Comparison of ENCODE assay signal across 17 cellular contexts in the genomic region with DNA sequence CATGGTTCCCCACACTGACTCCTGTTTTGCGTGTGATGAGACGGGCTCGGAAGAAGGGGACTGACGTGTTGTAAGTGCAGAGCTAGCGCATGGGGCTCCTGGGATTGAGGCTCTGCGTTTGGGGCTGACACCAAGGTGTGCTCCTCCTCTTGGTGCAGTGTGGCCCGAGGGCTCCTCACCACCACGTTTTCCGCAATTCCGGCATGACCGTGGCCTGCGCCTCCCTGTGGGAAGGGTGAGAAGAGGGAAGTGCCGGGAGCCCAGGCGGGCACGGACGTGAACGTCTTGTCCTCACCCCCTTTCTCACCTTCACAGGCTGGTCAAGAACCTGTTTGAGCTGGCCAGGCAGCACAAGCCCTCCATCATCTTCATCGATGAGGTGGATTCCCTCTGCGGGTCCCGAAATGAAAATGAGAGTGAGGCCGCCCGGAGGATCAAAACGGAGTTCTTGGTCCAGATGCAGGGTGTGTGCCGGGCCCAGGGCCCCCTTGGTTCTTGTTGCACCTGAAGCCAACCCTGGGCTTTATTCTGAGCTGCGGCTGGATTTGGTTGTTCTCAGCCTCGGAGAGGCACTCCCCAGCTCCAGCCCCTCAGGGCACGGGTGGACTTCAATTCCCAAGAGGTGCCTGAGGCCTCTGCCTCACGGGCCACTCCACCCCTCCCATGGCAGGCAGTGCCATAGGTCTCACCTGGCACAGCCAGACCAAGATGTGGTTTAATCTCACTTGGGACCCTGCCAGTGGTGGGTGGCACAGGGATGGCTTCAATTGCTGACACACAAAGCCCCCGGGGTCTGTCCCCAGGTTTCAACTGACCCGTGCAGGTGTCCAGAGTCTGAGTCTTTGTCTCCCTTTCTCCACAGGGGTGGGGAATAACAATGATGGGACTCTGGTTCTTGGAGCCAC. TPM values are rescaled to one million over a fixed set of nuclear protein-coding genes. Genes with fewer than 3 reads are reported as not detected.
DNase-seq lines count a peak whose midpoint lies in the region; ATAC-seq and TF ChIP-seq lines count a peak whose summit lies in the region.
"Had no signal": no experiment of that assay in that cellular context is flagged by ENCODE, and none has a peak within 500 bp of the region (broad histone marks: within the 10 kb centered on the region; RNA-seq: fewer than 3 reads in every experiment).

No MANE protein-coding gene starts in this region.

- H3K4me3 Mint-ChIP-seq in activated naive CD4-positive, alpha-beta T cell treated with anti-CD3 and anti-CD28 coated beads, Interleukin-2, amount 10 ng/mL, durations not matched to agents 7 days and 5 days: no peak overlapping the region
- no peak overlapping the region for H3K4me3 Mint-ChIP-seq in WTC11
- H3K4me3 Mint-ChIP-seq: H9, IgD-negative memory B cell had no signal

- H3K4me3 ChIP-seq in spleen: no peak overlapping the region
- H3K4me3 ChIP-seq: SJCRH30 had no signal

- POLR2A ChIA-PET in WTC11 (lab: Charles Lee): no interaction called here

- DNase-seq in activated naive CD4-positive, alpha-beta T cell treated with anti-CD3 and anti-CD28 coated beads, Interleukin-2, amount 10 ng/mL, durations not matched to agents 7 days and 5 days: peak; percentile 10
- no peak for DNase-seq in activated naive CD4-positive, alpha-beta T cell (lab: John Stamatoyannopoulos, UW)
- DNase-seq in WTC11 (ENCODE audit: low spot score): no peak
- peak; percentile 43 for DNase-seq in left lobe of liver (ENCODE audit: low spot score)
- peak; percentile 68 for DNase-seq in spleen
- DNase-seq in NCI-H128 (lab: John Stamatoyannopoulos, UW; ENCODE audit: unreplicated experiment): no peak
- DNase-seq: CD4-positive, CD25-positive, alpha-beta regulatory T cell; H9; NCI-H1417 treated with DMSO at 0.1 percent for 48 hours; NCI-H2029 treated with DMSO at 0.1 percent for 48 hours; NCI-H524; SJCRH30 had no signal

- no peak overlapping the region for H3K27ac ChIP-seq in spleen
- H3K27ac ChIP-seq: SJCRH30 had no signal

- H3K4me1 Mint-ChIP-seq in activated naive CD4-positive, alpha-beta T cell treated with anti-CD3 and anti-CD28 coated beads, Interleukin-2, amount 10 ng/mL, durations not matched to agents 7 days and 5 days: peaks cover 9% of the 10 kb centered on the region
- H3K4me1 Mint-ChIP-seq in WTC11: no peaks in the 10 kb centered on the region
- H3K4me1 Mint-ChIP-seq: H9 had no signal

- H3K36me3 Mint-ChIP-seq in activated naive CD4-positive, alpha-beta T cell treated with anti-CD3 and anti-CD28 coated beads, Interleukin-2, amount 10 ng/mL, durations not matched to agents 7 days and 5 days: peaks cover 50% of the 10 kb centered on the region
- peaks cover 70% of the 10 kb centered on the region for H3K36me3 Mint-ChIP-seq in WTC11

- TF ChIP-seq CTCF in WTC11 (IDR thresholded peaks at IDR 0.05) (no peak), spleen (IDR thresholded peaks at IDR 0.05 in 8 of 11, conservative IDR thresholded peaks at IDR 0.05 in 3 of 11) (no peak)

- H3K27me3 Mint-ChIP-seq in activated naive CD4-positive, alpha-beta T cell treated with anti-CD3 and anti-CD28 coated beads, Interleukin-2, amount 10 ng/mL, durations not matched to agents 7 days and 5 days: no peaks in the 10 kb centered on the region
- no peaks in the 10 kb centered on the region for H3K27me3 Mint-ChIP-seq in WTC11 (ENCODE audit: low read depth)
- H3K27me3 Mint-ChIP-seq: CD4-positive, CD25-positive, alpha-beta regulatory T cell; IgD-negative memory B cell had no signal

- H3K4me1 ChIP-seq in spleen: peaks cover 3 to 32% (median 9%) of the 10 kb centered on the region in 6 donors
- H3K4me1 ChIP-seq: SJCRH30 had no signal

- no peaks in the 10 kb centered on the region for H3K27me3 ChIP-seq in spleen (replicated peaks in 1 of 7)
- H3K27me3 ChIP-seq: SJCRH30 had no signal

- 89 to 95% (median 93%) methylated on average over 28 to 30 of the region's 30 CpGs for WGBS in spleen, 5 donors

- intact Hi-C loops in spleen (cut with DNase I; ENCODE audit: low total_unique reads): no loop called here

- CTCF ChIA-PET in activated naive CD4-positive, alpha-beta T cell treated with anti-CD3 and anti-CD28 coated beads, Interleukin-2, amount 10 ng/mL, durations not matched to agents 7 days and 5 days (lab: Charles Lee): no interaction called here
- CTCF ChIA-PET in WTC11 (lab: Charles Lee): no interaction called here

- H3K36me3 ChIP-seq in spleen: peaks cover 25 to 100% (median 96%) of the 10 kb centered on the region in 6 donors

- no peak for ATAC-seq in WTC11
- ATAC-seq in left lobe of liver: no peak
- ATAC-seq in GM19395 (IDR thresholded peaks at IDR 0.05; ENCODE audit: unreplicated experiment): no peak
- no peak for ATAC-seq in HG02642 (IDR thresholded peaks at IDR 0.05; ENCODE audit: poor library complexity, unreplicated experiment)

- no peaks in the 10 kb centered on the region for H3K9me3 Mint-ChIP-seq in activated naive CD4-positive, alpha-beta T cell treated with anti-CD3 and anti-CD28 coated beads, Interleukin-2, amount 10 ng/mL, durations not matched to agents 7 days and 5 days
- no peaks in the 10 kb centered on the region for H3K9me3 Mint-ChIP-seq in WTC11
- H3K9me3 Mint-ChIP-seq: CD4-positive, CD25-positive, alpha-beta regulatory T cell; H9; IgD-negative memory B cell had no signal

- no peak overlapping the region for H3K27ac Mint-ChIP-seq in activated naive CD4-positive, alpha-beta T cell treated with anti-CD3 and anti-CD28 coated beads, Interleukin-2, amount 10 ng/mL, durations not matched to agents 7 days and 5 days
- H3K27ac Mint-ChIP-seq in WTC11: peak overlapping the region; percentile 82; the same call in 1 of the 2 replicates

- no peaks in the 10 kb centered on the region for H3K9me3 ChIP-seq in spleen
- H3K9me3 ChIP-seq: SJCRH30 had no signal

- no peak for TF ChIP-seq POLR2A in spleen (IDR thresholded peaks at IDR 0.05)

TF ChIP-seq in WTC11, 78 proteins besides CTCF, POLR2A, EP300 and RAD21:
- no peak for TF ChIP-seq CBFB (CRISPR knock-in tag; IDR thresholded peaks at IDR 0.05; ENCODE audit: low read depth)
- no peak for TF ChIP-seq NR1H2 (CRISPR knock-in tag; IDR thresholded peaks at IDR 0.05)
- TF ChIP-seq, protein P1, sequence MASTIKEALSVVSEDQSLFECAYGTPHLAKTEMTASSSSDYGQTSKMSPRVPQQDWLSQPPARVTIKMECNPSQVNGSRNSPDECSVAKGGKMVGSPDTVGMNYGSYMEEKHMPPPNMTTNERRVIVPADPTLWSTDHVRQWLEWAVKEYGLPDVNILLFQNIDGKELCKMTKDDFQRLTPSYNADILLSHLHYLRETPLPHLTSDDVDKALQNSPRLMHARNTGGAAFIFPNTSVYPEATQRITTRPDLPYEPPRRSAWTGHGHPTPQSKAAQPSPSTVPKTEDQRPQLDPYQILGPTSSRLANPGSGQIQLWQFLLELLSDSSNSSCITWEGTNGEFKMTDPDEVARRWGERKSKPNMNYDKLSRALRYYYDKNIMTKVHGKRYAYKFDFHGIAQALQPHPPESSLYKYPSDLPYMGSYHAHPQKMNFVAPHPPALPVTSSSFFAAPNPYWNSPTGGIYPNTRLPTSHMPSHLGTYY (CRISPR knock-in tag; IDR thresholded peaks at IDR 0.05): no peak
- no peak for TF ChIP-seq NR3C1 (CRISPR knock-in tag; conservative IDR thresholded peaks at IDR 0.05; ENCODE audit: low read depth)
- no peak for TF ChIP-seq SOX15 (CRISPR knock-in tag; IDR thresholded peaks at IDR 0.05)
- TF ChIP-seq, protein P2, sequence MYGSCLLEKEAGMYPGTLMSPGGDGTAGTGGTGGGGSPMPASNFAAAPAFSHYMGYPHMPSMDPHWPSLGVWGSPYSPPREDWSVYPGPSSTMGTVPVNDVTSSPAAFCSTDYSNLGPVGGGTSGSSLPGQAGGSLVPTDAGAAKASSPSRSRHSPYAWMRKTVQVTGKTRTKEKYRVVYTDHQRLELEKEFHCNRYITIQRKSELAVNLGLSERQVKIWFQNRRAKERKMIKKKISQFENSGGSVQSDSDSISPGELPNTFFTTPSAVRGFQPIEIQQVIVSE (CRISPR knock-in tag; IDR thresholded peaks at IDR 0.05; ENCODE audit: borderline replicate concordance): no peak
- no peak for TF ChIP-seq ZNF317 (CRISPR knock-in tag; IDR thresholded peaks at IDR 0.05; ENCODE audit: borderline replicate concordance, low read depth)
- TF ChIP-seq, protein P3, sequence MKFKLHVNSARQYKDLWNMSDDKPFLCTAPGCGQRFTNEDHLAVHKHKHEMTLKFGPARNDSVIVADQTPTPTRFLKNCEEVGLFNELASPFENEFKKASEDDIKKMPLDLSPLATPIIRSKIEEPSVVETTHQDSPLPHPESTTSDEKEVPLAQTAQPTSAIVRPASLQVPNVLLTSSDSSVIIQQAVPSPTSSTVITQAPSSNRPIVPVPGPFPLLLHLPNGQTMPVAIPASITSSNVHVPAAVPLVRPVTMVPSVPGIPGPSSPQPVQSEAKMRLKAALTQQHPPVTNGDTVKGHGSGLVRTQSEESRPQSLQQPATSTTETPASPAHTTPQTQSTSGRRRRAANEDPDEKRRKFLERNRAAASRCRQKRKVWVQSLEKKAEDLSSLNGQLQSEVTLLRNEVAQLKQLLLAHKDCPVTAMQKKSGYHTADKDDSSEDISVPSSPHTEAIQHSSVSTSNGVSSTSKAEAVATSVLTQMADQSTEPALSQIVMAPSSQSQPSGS (CRISPR knock-in tag; IDR thresholded peaks at IDR 0.05; ENCODE audit: borderline replicate concordance, low read depth): no peak
- no peak for TF ChIP-seq PRRX2 (CRISPR knock-in tag; IDR thresholded peaks at IDR 0.05)
- TF ChIP-seq CREM (CRISPR knock-in tag; IDR thresholded peaks at IDR 0.05): no peak

RNA-seq across cellular contexts. Expression of a gene that starts 8.9 kb away (rescaled TPM):
- total RNA-seq in WTC11 (2021) (24.5 to 28.3 TPM (median 25.5 TPM) in 3 replicates), left lobe of liver (12.9 TPM), spleen (10 to 100 TPM; 28.5 to 38.0 (median 33.6) TPM)
- polyA plus RNA-seq in spleen: 10 to 100 TPM; 21.5 to 30.2 (median 29.1) TPM

RNA-seq across cellular contexts. Expression of a gene that starts 10.3 kb away (rescaled TPM):
- total RNA-seq in WTC11 (2021): 24.0 to 28.2 TPM (median 25.6 TPM) in 3 replicates
- 22.0 TPM for total RNA-seq in left lobe of liver
- total RNA-seq in spleen: 10 to 100 TPM in 3 of 7 donors, 1 to 10 TPM in 4; 7.1 to 18.5 (median 9.4) TPM
- polyA plus RNA-seq in spleen: 1 to 10 TPM; 2.4 to 7.1 (median 4.7) TPM

RNA-seq across cellular contexts. Expression of a gene that starts 19.3 kb away (rescaled TPM):
- 56.5 to 59.5 TPM (median 59.5 TPM) in 3 replicates for total RNA-seq in WTC11 (2021)
- total RNA-seq in left lobe of liver: 27.8 TPM
- 10 to 100 TPM; 29.9 to 54.3 (median 38.4) TPM for total RNA-seq in spleen
- polyA plus RNA-seq in spleen: 10 to 100 TPM; 13.8 to 21.5 (median 14.5) TPM

RNA-seq across cellular contexts. Expression of a gene that starts 19.5 kb away (rescaled TPM):
- total RNA-seq in WTC11 (2021) (39.2 to 43.7 TPM (median 40.5 TPM) in 3 replicates), left lobe of liver (8.1 TPM), spleen (10 to 100 TPM; 10.2 to 25.0 (median 20.0) TPM)
- polyA plus RNA-seq in spleen: 10 to 100 TPM; 14.0 to 20.6 (median 16.9) TPM

RNA-seq across cellular contexts. Expression of a gene that starts 31.5 kb away (rescaled TPM):
- 0.44 to 0.72 TPM (median 0.62 TPM) in 3 replicates for total RNA-seq in WTC11 (2021)
- total RNA-seq in left lobe of liver: 3.1 TPM
- total RNA-seq in spleen: 1 to 10 TPM in 4 of 7 donors, under 1 TPM in 1, not detected in 2; 0.85 to 5.2 (median 1.7) TPM
- polyA plus RNA-seq in spleen: 1 to 10 TPM in 1 of 3 donors, under 1 TPM in 2; 0.59 to 1.2 (median 0.99) TPM
- total RNA-seq: A172, Daoy, SJCRH30 had no signal
- polyA plus RNA-seq: IgD-negative memory B cell had no signal

Comparison
In these comparisons a context has a peak if more than half of its experiments do, and no peak if none do; other contexts are left out.
1. DNase-seq: peak in activated naive CD4-positive, alpha-beta T cell treated with anti-CD3 and anti-CD28 coated beads, Interleukin-2, amount 10 ng/mL, durations not matched to agents 7 days and 5 days (single experiment), left lobe of liver (single experiment) and spleen (single experiment); none in activated naive CD4-positive, alpha-beta T cell (0 of 4), WTC11 (single experiment) and NCI-H128 (single experiment).